In genomic region chr12:127284870-127285431, GRCh38 we compare ENCODE assay signal across 11 cellular contexts.
DNase-seq lines count a peak whose midpoint lies in the region; ATAC-seq and TF ChIP-seq lines count a peak whose summit lies in the region.
"Had no signal": no experiment of that assay in that cellular context is flagged by ENCODE, and none has a peak within 500 bp of the region (broad histone marks: within the 10 kb centered on the region; RNA-seq: fewer than 3 reads in every experiment).

No MANE protein-coding gene starts in this region.

- H3K9me3 ChIP-seq in left ventricle myocardium inferior (replicated peaks) = no peaks in the 10 kb centered on the region
- H3K9me3 ChIP-seq in adipocyte (ENCODE audit: control insufficient read depth, low read length) = no peaks in the 10 kb centered on the region
- no peaks in the 10 kb centered on the region for H3K9me3 ChIP-seq in thoracic aorta
- no peaks in the 10 kb centered on the region for H3K9me3 ChIP-seq in smooth muscle cell (replicated peaks; ENCODE audit: low read depth)
- H3K9me3 ChIP-seq in right lobe of liver = no peaks in the 10 kb centered on the region

- DNase-seq in Right ventricle myocardium inferior (ENCODE audit: missing footprints) = no peak
- DNase-seq in left ventricle myocardium inferior = no peak
- peak; percentile 91 for DNase-seq in adipocyte (ENCODE audit: low read depth)
- peak; percentile 97 to 98 for DNase-seq in foreskin fibroblast
- DNase-seq in thoracic aorta (ENCODE audit: low spot score) = no peak
- DNase-seq in smooth muscle cell (lab: John Stamatoyannopoulos, UW; ENCODE audit: unreplicated experiment) = no peak
- no peak for DNase-seq in right lobe of liver
- DNase-seq: activated CD8-positive, alpha-beta memory T cell treated with anti-CD3 and anti-CD28 coated beads for 24 hours; NCI-H1092 treated with DMSO at 0.1 percent for 48 hours had no signal

- whole genome bisulfite sequencing in smooth muscle cell (ENCODE audit: low lambda C conversion rate) = 60% methylated on average over 3 of the region's 3 CpGs
- 47% methylated on average over 3 of the region's 3 CpGs for WGBS in right lobe of liver (ENCODE audit: insufficient coverage, low coverage, low lambda C conversion rate, missing lambda C conversion rate)

- H3K27ac ChIP-seq in left ventricle myocardium inferior (replicated peaks) (no peak overlapping the region), thoracic aorta (peak overlapping the region in 1 of 2 donors; percentile 30), smooth muscle cell (ENCODE audit: low read depth) (no peak overlapping the region), right lobe of liver (no peak overlapping the region)
- H3K27ac ChIP-seq: BLaER1 had no signal

- no peak overlapping the region for H2AFZ ChIP-seq in smooth muscle cell (ENCODE audit: low read depth)

- intact Hi-C loops in Right ventricle myocardium inferior (cut with DNase I) = no loop called here
- intact Hi-C loops in left ventricle myocardium inferior (cut with micrococcal nuclease) = no loop called here
- intact Hi-C loops in right lobe of liver (cut with DNase I) = no loop called here

- no peaks in the 10 kb centered on the region for H3K4me1 ChIP-seq in left ventricle myocardium inferior
- H3K4me1 ChIP-seq in adipocyte (ENCODE audit: control insufficient read depth, insufficient read depth, low read length) = peaks cover 31% of the 10 kb centered on the region
- H3K4me1 ChIP-seq in thoracic aorta (ENCODE audit: control insufficient read depth in 1 of 2, low read depth in 2 of 2) = peaks cover 0 to 12% of the 10 kb centered on the region in 2 donors
- H3K4me1 ChIP-seq in smooth muscle cell (ENCODE audit: low read depth) = no peaks in the 10 kb centered on the region
- no peaks in the 10 kb centered on the region for H3K4me1 ChIP-seq in right lobe of liver
- H3K4me1 ChIP-seq: BLaER1 had no signal

- H3K79me2 ChIP-seq in smooth muscle cell (ENCODE audit: low read depth) = no peaks in the 10 kb centered on the region

- no peak overlapping the region for H3K4me3 ChIP-seq in left ventricle myocardium inferior
- H3K4me3 ChIP-seq in adipocyte (ENCODE audit: low read length) = no peak overlapping the region
- no peak overlapping the region for H3K4me3 ChIP-seq in foreskin fibroblast (ENCODE audit: low read depth in 1 of 2, low read length in 2 of 2)
- no peak overlapping the region for H3K4me3 ChIP-seq in thoracic aorta
- no peak overlapping the region for H3K4me3 ChIP-seq in smooth muscle cell
- no peak overlapping the region for H3K4me3 ChIP-seq in right lobe of liver
- H3K4me3 ChIP-seq: BLaER1 had no signal

- no peaks in the 10 kb centered on the region for H4K20me1 ChIP-seq in smooth muscle cell (ENCODE audit: low read depth)
- H4K20me1 ChIP-seq: BLaER1 had no signal

- H3K36me3 ChIP-seq in left ventricle myocardium inferior = no peaks in the 10 kb centered on the region
- no peaks in the 10 kb centered on the region for H3K36me3 ChIP-seq in adipocyte (ENCODE audit: control insufficient read depth, insufficient read depth, low read length, severe bottlenecking)
- no peaks in the 10 kb centered on the region for H3K36me3 ChIP-seq in thoracic aorta
- no peaks in the 10 kb centered on the region for H3K36me3 ChIP-seq in smooth muscle cell (ENCODE audit: low read depth)
- no peaks in the 10 kb centered on the region for H3K36me3 ChIP-seq in right lobe of liver
- H3K36me3 ChIP-seq: BLaER1 had no signal

- peak overlapping the region; percentile 80 for H3K9ac ChIP-seq in adipocyte (ENCODE audit: low read length)
- no peak overlapping the region for H3K9ac ChIP-seq in smooth muscle cell (ENCODE audit: low read depth)
- H3K9ac ChIP-seq: BLaER1 had no signal

- no peak for TF ChIP-seq CTCF in left ventricle myocardium inferior (IDR thresholded peaks at IDR 0.05; ENCODE audit: borderline replicate concordance)
- TF ChIP-seq CTCF in foreskin fibroblast (IDR thresholded peaks at IDR 0.05; ENCODE audit: low read depth, low read length) = no peak
- no peak for TF ChIP-seq CTCF in thoracic aorta (IDR thresholded peaks at IDR 0.05)
- no peak for TF ChIP-seq CTCF in smooth muscle cell (IDR thresholded peaks at IDR 0.05; ENCODE audit: borderline replicate concordance, insufficient read depth, poor library complexity, severe bottlenecking)
- no peak for TF ChIP-seq CTCF in right lobe of liver (IDR thresholded peaks at IDR 0.05)

- H3F3A ChIP-seq in smooth muscle cell (ENCODE audit: low read depth) = no peaks in the 10 kb centered on the region

- H3K27me3 ChIP-seq in left ventricle myocardium inferior (ENCODE audit: low read depth) = peaks cover 14% of the 10 kb centered on the region
- no peaks in the 10 kb centered on the region for H3K27me3 ChIP-seq in adipocyte (replicated peaks; ENCODE audit: control insufficient read depth, insufficient read depth, low read length)
- no peaks in the 10 kb centered on the region for H3K27me3 ChIP-seq in thoracic aorta (replicated peaks; ENCODE audit: insufficient read depth)
- H3K27me3 ChIP-seq in smooth muscle cell (ENCODE audit: low read depth) = peaks cover 28% of the 10 kb centered on the region
- no peaks in the 10 kb centered on the region for H3K27me3 ChIP-seq in right lobe of liver
- H3K27me3 ChIP-seq: BLaER1 had no signal

- no peak overlapping the region for H3K4me2 ChIP-seq in smooth muscle cell
- H3K4me2 ChIP-seq: BLaER1 had no signal

- TF ChIP-seq POLR2A in right lobe of liver (IDR thresholded peaks at IDR 0.05) = no peak

- ATAC-seq in Right ventricle myocardium inferior (peak; percentile 59), thoracic aorta (ENCODE audit: insufficient number of reproducible peaks, low FRiP score, low read depth) (peak; percentile 55), right lobe of liver (no peak), HG03460 (IDR thresholded peaks at IDR 0.05; ENCODE audit: unreplicated experiment) (no peak)

Comparison
In these comparisons a context has a peak if more than half of its experiments do, and no peak if none do; other contexts are left out.
1. ATAC-seq: peak in Right ventricle myocardium inferior (single experiment) and thoracic aorta (single experiment); none in right lobe of liver (0 of 4) and HG03460 (single experiment).
2. DNase-seq: peak in adipocyte (single experiment) and foreskin fibroblast (2 of 2); none in Right ventricle myocardium inferior (single experiment), left ventricle myocardium inferior (single experiment), thoracic aorta (single experiment), smooth muscle cell (single experiment) and right lobe of liver (0 of 3).